Comparison of ENCODE assay signal across 25 cellular contexts in genomic region chr5:74094096-74094778, GRCh38.
DNase-seq lines count a peak whose midpoint lies in the region; ATAC-seq and TF ChIP-seq lines count a peak whose summit lies in the region.
"Had no signal": no experiment of that assay in that cellular context is flagged by ENCODE, and none has a peak within 500 bp of the region (broad histone marks: within the 10 kb centered on the region; RNA-seq: fewer than 3 reads in every experiment).

No MANE protein-coding gene starts in this region.

- WGBS in heart left ventricle, 4 donors, result 68 to 74% (median 71%) methylated on average over 5 of the region's 5 CpGs

- H3K9me3 Mint-ChIP-seq in CD8-positive, alpha-beta memory T cell, result peaks cover 0 to 1% (median 0%) of the 10 kb centered on the region in 5 donors
- peaks cover 0 to 2% (median under 1%) of the 10 kb centered on the region in 6 donors for H3K9me3 Mint-ChIP-seq in immature natural killer cell
- H3K9me3 Mint-ChIP-seq: activated naive CD4-positive, alpha-beta T cell treated with anti-CD3 and anti-CD28 coated beads, Interleukin-2, amount 50 U/mL, for 24 hours; natural killer cell treated with Interleukin-12 subunit alpha and Interleukin-12 subunit beta and Interleukin-15 and Interleukin-18, amount 100 ng/mL, for 72 hours; stimulated activated memory B cell treated with anti-CD40 and anti-IgM and Interleukin-4, amounts not matched to agents 10 μg/mL and 1 μg/mL and 100 μg/mL, for 72 hours had no signal

- POLR2A ChIA-PET in CD8-positive, alpha-beta memory T cell (lab: Charles Lee), result no interaction called here

- peaks cover 0 to 21% (median 5%) of the 10 kb centered on the region in 12 donors for H3K4me1 ChIP-seq in heart left ventricle
- no peaks in the 10 kb centered on the region for H3K4me1 ChIP-seq in CD8-positive, alpha-beta memory T cell (ENCODE audit: insufficient read depth, low read length)
- H3K4me1 ChIP-seq: colonic mucosa, gastroesophageal sphincter, pancreas had no signal

- ATAC-seq in heart left ventricle, result no peak
- ATAC-seq in left ventricle myocardium superior, result no peak
- ATAC-seq: gastroesophageal sphincter; GM23338; left cardiac atrium; natural killer cell treated with Interleukin-12 subunit alpha and Interleukin-12 subunit beta and Interleukin-15 and Interleukin-18, amount 100 ng/mL, for 72 hours; pancreas; stimulated activated memory B cell treated with anti-CD40 and anti-IgM and Interleukin-4, amounts not matched to agents 10 μg/mL and 1 μg/mL and 100 μg/mL, for 72 hours; T-cell had no signal

- no peaks in the 10 kb centered on the region for H3K27me3 ChIP-seq in heart left ventricle
- H3K27me3 ChIP-seq in CD8-positive, alpha-beta memory T cell (ENCODE audit: insufficient read depth, low read length, poor library complexity, severe bottlenecking), result no peaks in the 10 kb centered on the region
- H3K27me3 ChIP-seq: colonic mucosa, gastroesophageal sphincter, pancreas, sigmoid colon had no signal

- no peak for TF ChIP-seq CTCF in heart left ventricle (IDR thresholded peaks at IDR 0.05)
- no peak for TF ChIP-seq CTCF in fibroblast of the aortic adventitia (IDR thresholded peaks at IDR 0.05; ENCODE audit: insufficient read depth, low read length)

- H3K36me3 Mint-ChIP-seq in CD8-positive, alpha-beta memory T cell, result no peaks in the 10 kb centered on the region
- H3K36me3 Mint-ChIP-seq in immature natural killer cell, result no peaks in the 10 kb centered on the region
- H3K36me3 Mint-ChIP-seq: activated naive CD4-positive, alpha-beta T cell treated with anti-CD3 and anti-CD28 coated beads, Interleukin-2, amount 50 U/mL, for 24 hours; natural killer cell treated with Interleukin-12 subunit alpha and Interleukin-12 subunit beta and Interleukin-15 and Interleukin-18, amount 100 ng/mL, for 72 hours; stimulated activated memory B cell treated with anti-CD40 and anti-IgM and Interleukin-4, amounts not matched to agents 10 μg/mL and 1 μg/mL and 100 μg/mL, for 72 hours; T-cell had no signal

- H3K36me3 ChIP-seq in heart left ventricle, result no peaks in the 10 kb centered on the region
- no peaks in the 10 kb centered on the region for H3K36me3 ChIP-seq in CD8-positive, alpha-beta memory T cell (ENCODE audit: insufficient read depth, low read length)
- H3K36me3 ChIP-seq: colonic mucosa, gastroesophageal sphincter, pancreas, sigmoid colon had no signal

- no peak overlapping the region for H3K27ac Mint-ChIP-seq in CD8-positive, alpha-beta memory T cell
- H3K27ac Mint-ChIP-seq in immature natural killer cell, result no peak overlapping the region
- H3K27ac Mint-ChIP-seq: activated naive CD4-positive, alpha-beta T cell treated with anti-CD3 and anti-CD28 coated beads, Interleukin-2, amount 50 U/mL, for 24 hours; GM23338; natural killer cell treated with Interleukin-12 subunit alpha and Interleukin-12 subunit beta and Interleukin-15 and Interleukin-18, amount 100 ng/mL, for 72 hours; stimulated activated memory B cell treated with anti-CD40 and anti-IgM and Interleukin-4, amounts not matched to agents 10 μg/mL and 1 μg/mL and 100 μg/mL, for 72 hours; T-cell had no signal

- TF ChIP-seq POLR2A in heart left ventricle (IDR thresholded peaks at IDR 0.05), result no peak

- intact Hi-C loops in heart left ventricle (cut with DNase I), result no loop called here
- intact Hi-C loops in left ventricle myocardium superior (cut with micrococcal nuclease), result no loop called here

- CTCF ChIA-PET in CD8-positive, alpha-beta memory T cell (lab: Charles Lee), result no interaction called here

- peaks cover 2 to 11% of the 10 kb centered on the region in 2 donors for H3K27me3 Mint-ChIP-seq in CD8-positive, alpha-beta memory T cell
- H3K27me3 Mint-ChIP-seq in immature natural killer cell (ENCODE audit: low read depth in 3 of 3), result peaks cover 2 to 7% (median 6%) of the 10 kb centered on the region in 3 donors
- H3K27me3 Mint-ChIP-seq: stimulated activated memory B cell treated with anti-CD40 and anti-IgM and Interleukin-4, amounts not matched to agents 10 μg/mL and 1 μg/mL and 100 μg/mL, for 72 hours had no signal

- DNase-seq in heart left ventricle, result peak in 4 of 5 donors; percentile 28 to 49 (median 32)
- DNase-seq in left ventricle myocardium superior, result no peak
- peak; percentile 35 for DNase-seq in astrocyte of the hippocampus (ENCODE audit: low read depth, low spot score)
- DNase-seq in fibroblast of the aortic adventitia (ENCODE audit: low read depth), result peak; percentile 46
- no peak for DNase-seq in SIG-M5 treated with dmso at 0.1 percent for 504 hours (lab: John Stamatoyannopoulos, UW; ENCODE audit: unreplicated experiment)
- no peak for DNase-seq in HPDE6-E6E7 (ENCODE audit: extremely low spot score)
- no peak for DNase-seq in CD8-positive, alpha-beta memory T cell
- DNase-seq in immature natural killer cell, result no peak
- DNase-seq: activated CD4-positive, alpha-beta T cell treated with anti-CD3 and anti-CD28 coated beads for 1 hour; activated CD8-positive, alpha-beta memory T cell treated with anti-CD3 and anti-CD28 coated beads for 24 hours; aorta; C1 segment of cervical spinal cord; left cardiac atrium; NCI-H187 treated with DMSO at 0.1 percent for 48 hours; NCI-H526 treated with DMSO at 0.1 percent for 48 hours; pancreas; SHP77; sigmoid colon; T-cell had no signal

- H3K4me3 ChIP-seq in heart left ventricle (no peak overlapping the region), fibroblast of the aortic adventitia (ENCODE audit: low read depth, low read length) (no peak overlapping the region)
- no peak overlapping the region for H3K4me3 ChIP-seq in CD8-positive, alpha-beta memory T cell (ENCODE audit: low read length)
- H3K4me3 ChIP-seq: colonic mucosa, gastroesophageal sphincter, GM23338, pancreas, sigmoid colon had no signal

- H3K27ac ChIP-seq in heart left ventricle, result no peak overlapping the region
- no peak overlapping the region for H3K27ac ChIP-seq in CD8-positive, alpha-beta memory T cell (ENCODE audit: low read depth, low read length)
- H3K27ac ChIP-seq: colonic mucosa, gastroesophageal sphincter, pancreas, sigmoid colon had no signal

- H3K4me1 Mint-ChIP-seq in CD8-positive, alpha-beta memory T cell, result no peaks in the 10 kb centered on the region
- no peaks in the 10 kb centered on the region for H3K4me1 Mint-ChIP-seq in immature natural killer cell
- H3K4me1 Mint-ChIP-seq: activated naive CD4-positive, alpha-beta T cell treated with anti-CD3 and anti-CD28 coated beads, Interleukin-2, amount 50 U/mL, for 24 hours; GM23338; stimulated activated memory B cell treated with anti-CD40 and anti-IgM and Interleukin-4, amounts not matched to agents 10 μg/mL and 1 μg/mL and 100 μg/mL, for 72 hours; T-cell had no signal

- H3K9me3 ChIP-seq in heart left ventricle, result peaks cover 0 to 2% (median 0%) of the 10 kb centered on the region in 12 donors
- H3K9me3 ChIP-seq in CD8-positive, alpha-beta memory T cell (ENCODE audit: low read length), result no peaks in the 10 kb centered on the region
- H3K9me3 ChIP-seq: colonic mucosa, pancreas, sigmoid colon had no signal

- H3K4me3 Mint-ChIP-seq in CD8-positive, alpha-beta memory T cell, result no peak overlapping the region
- no peak overlapping the region for H3K4me3 Mint-ChIP-seq in immature natural killer cell
- H3K4me3 Mint-ChIP-seq: activated naive CD4-positive, alpha-beta T cell treated with anti-CD3 and anti-CD28 coated beads, Interleukin-2, amount 50 U/mL, for 24 hours; GM23338; natural killer cell treated with Interleukin-12 subunit alpha and Interleukin-12 subunit beta and Interleukin-15 and Interleukin-18, amount 100 ng/mL, for 72 hours; stimulated activated memory B cell treated with anti-CD40 and anti-IgM and Interleukin-4, amounts not matched to agents 10 μg/mL and 1 μg/mL and 100 μg/mL, for 72 hours; T-cell had no signal

Comparison
In these comparisons a context has a peak if more than half of its experiments do, and no peak if none do; other contexts are left out.
1. DNase-seq: peak in heart left ventricle (4 of 5), astrocyte of the hippocampus (single experiment) and fibroblast of the aortic adventitia (single experiment); none in left ventricle myocardium superior (single experiment), SIG-M5 treated with dmso at 0.1 percent for 504 hours (single experiment), HPDE6-E6E7 (single experiment), CD8-positive, alpha-beta memory T cell (0 of 5) and immature natural killer cell (0 of 3).